In genomic region chr5:108084105-108084504, GRCh38 we compare ENCODE assay signal across 1 cellular context.
TF ChIP-seq lines count a peak whose summit lies in the region.

No MANE protein-coding gene starts in this region.

TF ChIP-seq in IMR-90, 13 proteins besides CTCF, POLR2A, EP300 and RAD21 (continued from another document):
- TF ChIP-seq ELK1 (IDR thresholded peaks at IDR 0.05; ENCODE audit: borderline replicate concordance, low read depth, low read length) (no peak), RFX5 (IDR thresholded peaks at IDR 0.05; ENCODE audit: low read depth, low read length) (no peak), SMC3 (IDR thresholded peaks at IDR 0.05; ENCODE audit: low read depth, low read length) (no peak), CEBPB (IDR thresholded peaks at IDR 0.05; ENCODE audit: low read depth, low read length) (no peak)
TF ChIP-seq in IMR-90: peak in this region for 0.
